In genomic region chr22:17613280-17613679, GRCh38 we compare ENCODE assay signal across 1 cellular context.
TF ChIP-seq lines count a peak whose summit lies in the region.

No MANE protein-coding gene starts in this region.

TF ChIP-seq in HepG2, 621 proteins besides CTCF, POLR2A, EP300 and RAD21:
- TF ChIP-seq MAFK (conservative IDR thresholded peaks at IDR 0.05 in 1 of 2, IDR thresholded peaks at IDR 0.05 in 1 of 2; ENCODE audit: low read length in 2 of 2) (peak; percentile 8 to 46; a peak in 2 of 4 replicates), MAFF (IDR thresholded peaks at IDR 0.05; ENCODE audit: low read depth, low read length) (0 out of 2 replicates have a peak, but pooled peaks have one; percentile 23), NFKB2 (CRISPR knock-in tag; IDR thresholded peaks at IDR 0.05; ENCODE audit: borderline replicate concordance) (no peak)
